17 cellular contexts compared by ENCODE assay signal in the genomic region with DNA sequence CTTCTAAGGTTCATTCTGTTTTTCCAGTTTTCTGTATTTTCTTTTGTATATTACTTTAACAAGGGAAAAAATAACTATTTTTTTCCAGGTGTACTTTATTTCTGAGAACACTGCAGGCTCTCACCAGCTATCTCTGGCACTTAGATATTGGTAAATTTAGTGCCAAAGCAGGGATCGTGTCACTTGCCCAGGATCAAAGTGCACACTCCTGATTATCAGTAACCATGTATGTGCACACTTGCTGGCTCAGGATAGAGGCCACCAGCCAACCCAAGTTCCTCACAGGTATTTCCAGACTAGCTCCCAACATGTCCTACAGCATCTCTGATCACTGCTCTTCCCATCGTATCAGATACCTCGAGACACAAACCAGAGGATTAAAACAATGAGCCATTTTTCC. TPM values are rescaled to one million over a fixed set of nuclear protein-coding genes. Genes with fewer than 3 reads are reported as not detected.
"Had no signal": no experiment of that assay in that cellular context is flagged by ENCODE, and none has a peak within 500 bp of the region (broad histone marks: within the 10 kb centered on the region; RNA-seq: fewer than 3 reads in every experiment).

No MANE protein-coding gene starts in this region.

- FAIRE-seq: endometrium, frontal cortex had no signal

- H3K36me3 ChIP-seq: heart left ventricle, thoracic aorta, transverse colon had no signal

- ATAC-seq: esophagus mucosa; heart left ventricle; left colon; naive thymus-derived CD4-positive, alpha-beta T cell; right cardiac atrium; stimulated activated memory B cell treated with anti-CD40 and anti-IgM and Interleukin-4, amounts not matched to agents 10 μg/mL and 1 μg/mL and 100 μg/mL, for 72 hours had no signal

- H3K4me3 ChIP-seq: dorsolateral prefrontal cortex, heart left ventricle, thoracic aorta, transverse colon had no signal

- DNase-seq: cortex of kidney; dorsolateral prefrontal cortex; effector CD8-positive, alpha-beta T cell; heart left ventricle; hippocampal formation; left colon; mammary epithelial cell; naive thymus-derived CD4-positive, alpha-beta T cell; nephron progenitor cell; right cardiac atrium; stimulated activated CD4-positive, alpha-beta T cell treated with anti-CD3 and anti-CD28 coated beads, Interleukin-4, amount 100 ng/mL, for 24 hours; transverse colon had no signal

- H3K27ac ChIP-seq: heart left ventricle, thoracic aorta, transverse colon had no signal

- H3K9me3 ChIP-seq: heart left ventricle, thoracic aorta, transverse colon had no signal

- H3K27me3 ChIP-seq: dorsolateral prefrontal cortex, heart left ventricle, transverse colon had no signal

RNA-seq across cellular contexts. Expression of gene FZD5, which starts 5.8 kb away (rescaled TPM):
- polyA plus RNA-seq: naive thymus-derived CD4-positive, alpha-beta T cell had no signal
